Comparison of ENCODE assay signal across 8 cellular contexts in genomic region chr10:73625004-73625883, GRCh38. TPM values are rescaled to one million over a fixed set of nuclear protein-coding genes. Genes with fewer than 3 reads are reported as not detected.
DNase-seq lines count a peak whose midpoint lies in the region; ATAC-seq and TF ChIP-seq lines count a peak whose summit lies in the region.

No MANE protein-coding gene starts in this region.

- H3K4me3 Mint-ChIP-seq in type B pancreatic cell = peak overlapping the region; percentile 100

- peak overlapping the region; percentile 72 to 85 for H3K27ac ChIP-seq in SK-N-SH (ENCODE audit: low read depth in 2 of 2, low read length in 1 of 2)

- H3K27me3 ChIP-seq in SK-N-SH (ENCODE audit: insufficient read depth) = no peaks in the 10 kb centered on the region

- no peaks in the 10 kb centered on the region for H3K9me3 ChIP-seq in SK-N-SH

- TF ChIP-seq RAD21 in SK-N-SH (IDR thresholded peaks at IDR 0.05; ENCODE audit: low read length) = no peak

- H3K4me3 ChIP-seq in SK-N-SH (ENCODE audit: low read depth in 2 of 2, low read length in 1 of 2) (peak overlapping the region; percentile 72 to 93), epithelial cell of esophagus (ENCODE audit: low read length) (peak overlapping the region; percentile 89)

- H2AFZ ChIP-seq in SK-N-SH (ENCODE audit: low read depth) = peak overlapping the region; percentile 86

- H3K79me2 ChIP-seq in SK-N-SH (ENCODE audit: insufficient read depth) = peaks cover 41% of the 10 kb centered on the region

- H3K4me1 ChIP-seq in SK-N-SH (ENCODE audit: control insufficient read depth in 1 of 2, insufficient read depth in 2 of 2, low read depth in 1 of 2, low read length in 1 of 2) = peaks cover 0 to 4% of the 10 kb centered on the region in 2 experiments; a peak in 3 of 4 replicates

- CTCF ChIA-PET in SK-N-SH (lab: Yijun Ruan, JAX) = interaction anchor here (1.0 to 3.9 kb wide), 4 partner anchors 19 to 96 kb away, joined by 3 to 19 read pairs (median 6); no protein-coding TSS in a partner anchor

- H3K4me1 Mint-ChIP-seq in type B pancreatic cell (ENCODE audit: unreplicated experiment) = peaks cover 19% of the 10 kb centered on the region

- no peak for TF ChIP-seq CTCF in SK-N-SH (IDR thresholded peaks at IDR 0.05)
- no peak for TF ChIP-seq CTCF in epithelial cell of esophagus (IDR thresholded peaks at IDR 0.05; ENCODE audit: insufficient read depth, low read depth, low read length, missing control alignments)
- TF ChIP-seq CTCF in type B pancreatic cell (conservative IDR thresholded peaks at IDR 0.05) = no peak

- ATAC-seq in GM19351 (IDR thresholded peaks at IDR 0.05; ENCODE audit: unreplicated experiment) = peak; percentile 38
- ATAC-seq in HG03457 (IDR thresholded peaks at IDR 0.05; ENCODE audit: unreplicated experiment) = peak; percentile 24

- no peaks in the 10 kb centered on the region for H3K27me3 Mint-ChIP-seq in type B pancreatic cell

- H3F3A ChIP-seq in SK-N-SH (replicated peaks; ENCODE audit: insufficient read depth) = peaks cover 12% of the 10 kb centered on the region

- no peak for TF ChIP-seq EP300 in SK-N-SH (IDR thresholded peaks at IDR 0.05; ENCODE audit: borderline replicate concordance in 1 of 2, low read depth in 1 of 2, low read length in 1 of 2)

- WGBS in SK-N-SH (ENCODE audit: low lambda C conversion rate) = 2% methylated on average over 41 of the region's 46 CpGs

- peak overlapping the region; percentile 79 for H3K4me2 ChIP-seq in SK-N-SH

- H3K27ac Mint-ChIP-seq in type B pancreatic cell = peak overlapping the region; percentile 99

- H3K9ac ChIP-seq in SK-N-SH = peak overlapping the region; percentile 97

- POLR2A ChIA-PET in SK-N-SH (lab: Yijun Ruan, JAX) = interaction anchor here (0.8 to 0.9 kb wide), 2 partner anchors 8 to 22 kb away, joined by 3 read pairs; no protein-coding TSS in a partner anchor

- peaks cover 10% of the 10 kb centered on the region for H3K36me3 Mint-ChIP-seq in type B pancreatic cell

- no peaks in the 10 kb centered on the region for H4K20me1 ChIP-seq in SK-N-SH (ENCODE audit: insufficient read depth)

- H3K9me2 ChIP-seq in SK-N-SH = no peaks in the 10 kb centered on the region

- peaks cover 4% of the 10 kb centered on the region for H3K9me3 Mint-ChIP-seq in type B pancreatic cell

- DNase-seq in D341Med (ENCODE audit: low spot score) (peak; percentile 56), SK-N-SH (peak; percentile 73), epithelial cell of esophagus (ENCODE audit: low read depth) (peak; percentile 77), midbrain (lab: John Stamatoyannopoulos, UW) (peak; percentile 42), type B pancreatic cell (ENCODE audit: extremely low spot score, unreplicated experiment) (no peak), activated gamma-delta T cell (lab: John Stamatoyannopoulos, UW) (no peak)

- H3K36me3 ChIP-seq in SK-N-SH (replicated peaks in 1 of 2; ENCODE audit: control insufficient read depth in 1 of 2, insufficient read depth in 2 of 2, low read length in 1 of 2) = no peaks in the 10 kb centered on the region

TF ChIP-seq in SK-N-SH, 30 proteins besides CTCF, POLR2A, EP300 and RAD21:
- TF ChIP-seq NFIC (IDR thresholded peaks at IDR 0.05; ENCODE audit: borderline replicate concordance) = no peak
- no peak for TF ChIP-seq GABPA (IDR thresholded peaks at IDR 0.05; ENCODE audit: low read depth)
- TF ChIP-seq ZBTB33 (IDR thresholded peaks at IDR 0.05; ENCODE audit: borderline replicate concordance, low read depth) = no peak
- peak; percentile 33; the same call in 1 of the 2 replicates for TF ChIP-seq MAX (IDR thresholded peaks at IDR 0.05; ENCODE audit: low read depth)
- peak; percentile 42; the same call in 1 of the 2 replicates for TF ChIP-seq YY1 (IDR thresholded peaks at IDR 0.05; ENCODE audit: low read depth)
- TF ChIP-seq ELF1 (IDR thresholded peaks at IDR 0.05) = no peak
- no peak for TF ChIP-seq IRF3 (IDR thresholded peaks at IDR 0.05; ENCODE audit: low read depth, low read length)
- TF ChIP-seq USF2 (IDR thresholded peaks at IDR 0.05; ENCODE audit: borderline replicate concordance, low read depth, low read length) = no peak
- TF ChIP-seq RXRA (IDR thresholded peaks at IDR 0.05; ENCODE audit: borderline replicate concordance, low read depth) = no peak
- TF ChIP-seq TAF1 (IDR thresholded peaks at IDR 0.05; ENCODE audit: borderline replicate concordance, low read depth, low read length) = no peak
- no peak for TF ChIP-seq MXI1 (IDR thresholded peaks at IDR 0.05; ENCODE audit: low read depth, low read length)
- no peak for TF ChIP-seq POLR2AphosphoS5 (IDR thresholded peaks at IDR 0.05; ENCODE audit: low read depth, low read length)
- no peak for TF ChIP-seq TEAD4 (IDR thresholded peaks at IDR 0.05; ENCODE audit: borderline replicate concordance, insufficient read depth)
- TF ChIP-seq JUND (IDR thresholded peaks at IDR 0.05) = no peak
- no peak for TF ChIP-seq FOXM1 (IDR thresholded peaks at IDR 0.05; ENCODE audit: low read depth)
- TF ChIP-seq FOXJ3 (CRISPR knock-in tag; IDR thresholded peaks at IDR 0.05) = no peak
- TF ChIP-seq RCOR1 (IDR thresholded peaks at IDR 0.05; ENCODE audit: low read length) = no peak

RNA-seq across cellular contexts. Expression of gene MYOZ1, which starts 16.0 kb away (rescaled TPM):
- polyA plus RNA-seq in SK-N-SH (2012; rRNA removed) = 0.24 and 0.26 TPM in 2 replicates
- polyA plus RNA-seq in SK-N-SH (2012; cell fraction: cytosol; rRNA removed) = 0.21 TPM in 2 replicates
- polyA plus RNA-seq in SK-N-SH (2012; cell fraction: nucleus; rRNA removed) = 0.07 and 0.08 TPM in 2 replicates
- 0.36 and 0.82 TPM in 2 replicates for total RNA-seq in type B pancreatic cell (ENCODE audit: low replicate concordance)

RNA-seq across cellular contexts. Expression of gene SYNPO2L, which starts 30.6 kb away (rescaled TPM):
- 0.05 TPM in 1 of 2 replicates, not detected in the other for polyA plus RNA-seq in SK-N-SH (2012; rRNA removed)
- under 0.01 TPM in 1 of 2 replicates, not detected in the other for polyA plus RNA-seq in SK-N-SH (2012; cell fraction: cytosol; rRNA removed)
- 0.06 and 0.31 TPM in 2 replicates for polyA plus RNA-seq in SK-N-SH (2012; cell fraction: nucleus; rRNA removed)
- 0.27 TPM in 1 of 2 replicates, not detected in the other for total RNA-seq in type B pancreatic cell (ENCODE audit: low replicate concordance)

RNA-seq across cellular contexts. Expression of gene USP54, which starts 34.1 kb away (rescaled TPM):
- 6.5 and 11.0 TPM in 2 replicates for polyA plus RNA-seq in SK-N-SH (2012; rRNA removed)
- polyA plus RNA-seq in SK-N-SH (2012; cell fraction: cytosol; rRNA removed) = 7.4 and 9.1 TPM in 2 replicates
- polyA plus RNA-seq in SK-N-SH (2012; cell fraction: nucleus; rRNA removed) = 17.7 and 21.4 TPM in 2 replicates
- total RNA-seq in type B pancreatic cell (ENCODE audit: low replicate concordance) = 45.5 and 54.5 TPM in 2 replicates

Comparison
In these comparisons a context has a peak if more than half of its experiments do, and no peak if none do; other contexts are left out.
1. DNase-seq: peak in D341Med (single experiment), SK-N-SH (single experiment), epithelial cell of esophagus (single experiment) and midbrain (single experiment); none in type B pancreatic cell (single experiment) and activated gamma-delta T cell (single experiment).